ENCODE assay signal across 1 cellular context in the genomic region with DNA sequence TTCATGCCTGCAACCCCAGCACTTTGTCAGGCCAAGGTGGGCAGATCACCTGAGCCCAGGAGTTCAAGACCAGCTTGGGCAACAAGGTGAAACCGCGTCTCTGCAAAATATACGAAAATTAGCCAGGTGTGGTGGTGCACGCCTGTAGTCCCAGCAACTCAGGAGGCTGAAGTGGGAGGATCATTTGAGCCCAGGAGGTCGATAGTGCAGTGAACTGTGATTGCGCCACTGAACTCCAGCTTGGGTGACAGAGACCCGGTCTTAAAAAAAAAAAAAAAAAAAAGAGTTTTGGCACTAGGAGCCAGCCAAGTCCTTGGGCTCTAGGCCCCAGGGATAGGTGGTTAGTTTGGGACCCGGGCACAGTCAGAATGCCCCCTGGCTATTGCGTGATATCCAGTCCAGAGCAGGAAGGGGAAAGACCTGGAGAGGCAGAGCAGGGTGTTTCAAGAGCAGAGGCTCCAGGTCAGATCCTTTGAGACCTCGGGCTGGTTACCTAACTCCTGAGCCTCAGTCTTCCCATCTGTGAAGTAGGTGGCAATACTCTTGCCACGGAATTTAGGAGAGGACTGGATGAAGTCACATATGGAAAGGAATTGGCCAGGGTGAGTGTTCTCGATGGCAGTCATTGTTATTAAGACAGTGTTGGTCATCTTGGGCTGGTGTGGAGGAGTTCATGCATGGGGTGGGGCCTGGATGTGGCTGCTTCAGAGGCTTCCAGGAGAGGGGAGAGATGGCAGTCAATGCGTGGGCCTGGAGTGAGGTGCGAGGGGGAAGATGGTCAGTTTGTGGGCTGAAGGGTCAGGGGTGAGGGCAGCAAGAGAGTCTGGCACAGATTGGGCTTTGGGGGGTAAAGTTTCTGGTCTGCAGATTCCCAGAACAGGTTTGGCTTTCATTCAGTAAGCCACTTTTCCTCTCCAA.
TF ChIP-seq lines count a peak whose summit lies in the region.

No MANE protein-coding gene starts in this region.

TF ChIP-seq in IMR-90, 13 proteins besides CTCF, POLR2A, EP300 and RAD21:
- TF ChIP-seq, protein P1, sequence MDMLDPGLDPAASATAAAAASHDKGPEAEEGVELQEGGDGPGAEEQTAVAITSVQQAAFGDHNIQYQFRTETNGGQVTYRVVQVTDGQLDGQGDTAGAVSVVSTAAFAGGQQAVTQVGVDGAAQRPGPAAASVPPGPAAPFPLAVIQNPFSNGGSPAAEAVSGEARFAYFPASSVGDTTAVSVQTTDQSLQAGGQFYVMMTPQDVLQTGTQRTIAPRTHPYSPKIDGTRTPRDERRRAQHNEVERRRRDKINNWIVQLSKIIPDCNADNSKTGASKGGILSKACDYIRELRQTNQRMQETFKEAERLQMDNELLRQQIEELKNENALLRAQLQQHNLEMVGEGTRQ (IDR thresholded peaks at IDR 0.05; ENCODE audit: low read depth, low read length) = no peak
- TF ChIP-seq RCOR1 (IDR thresholded peaks at IDR 0.05; ENCODE audit: insufficient replicate concordance, low read length) = peak; percentile 34
